8 cellular contexts compared by ENCODE assay signal in genomic region chr18:23307567-23308295, GRCh38.
A peak's percentile ranks its signal among the peaks of the same experiment; 100 is the strongest.
DNase-seq lines count a peak whose midpoint lies in the region; ATAC-seq and TF ChIP-seq lines count a peak whose summit lies in the region.

No MANE protein-coding gene starts in this region.

- H3K9me3 Mint-ChIP-seq in MCF 10A (ENCODE audit: unreplicated experiment): no peaks in the 10 kb centered on the region

- no peak overlapping the region for H3K4me3 Mint-ChIP-seq in MCF 10A (ENCODE audit: unreplicated experiment)

- intact Hi-C loops in MCF 10A (cut with micrococcal nuclease) (no loop called here), breast epithelium (cut with DNase I; ENCODE audit: low total_unique reads) (no loop called here), left lung (cut with DNase I) (no loop called here), psoas muscle (cut with DNase I) (no loop called here)

- TF ChIP-seq POLR2A in breast epithelium (IDR thresholded peaks at IDR 0.05): no peak

- ATAC-seq in HG02571 (IDR thresholded peaks at IDR 0.05; ENCODE audit: unreplicated experiment): no peak
- ATAC-seq in left lung: no peak
- ATAC-seq in psoas muscle: no peak

- no peaks in the 10 kb centered on the region for H3K9me3 ChIP-seq in breast epithelium
- H3K9me3 ChIP-seq in KOPT-K1 (ENCODE audit: insufficient read depth, low read length, poor library complexity, severe bottlenecking): no peaks in the 10 kb centered on the region
- H3K9me3 ChIP-seq in left lung: no peaks in the 10 kb centered on the region
- H3K9me3 ChIP-seq in psoas muscle: no peaks in the 10 kb centered on the region

- H3K4me1 ChIP-seq in breast epithelium (no peaks in the 10 kb centered on the region), left lung (peaks cover 16 to 25% of the 10 kb centered on the region in 2 donors), psoas muscle (no peaks in the 10 kb centered on the region)

- no peak overlapping the region for H3K4me3 ChIP-seq in breast epithelium
- no peak overlapping the region for H3K4me3 ChIP-seq in left lung
- no peak overlapping the region for H3K4me3 ChIP-seq in psoas muscle

- no peaks in the 10 kb centered on the region for H3K27me3 Mint-ChIP-seq in MCF 10A (ENCODE audit: insufficient read depth, unreplicated experiment)

- no peaks in the 10 kb centered on the region for H3K36me3 Mint-ChIP-seq in MCF 10A (ENCODE audit: insufficient read depth, unreplicated experiment)

- no TSS peak for BruUV-seq in MCF 10A (replicated peaks; lab: Mats Ljungman, UMichigan)

- TF ChIP-seq CTCF in MCF 10A (IDR thresholded peaks at IDR 0.05; ENCODE audit: unreplicated experiment): no peak
- no peak for TF ChIP-seq CTCF in breast epithelium (IDR thresholded peaks at IDR 0.05)
- TF ChIP-seq CTCF in left lung (IDR thresholded peaks at IDR 0.05): no peak
- TF ChIP-seq CTCF in psoas muscle (IDR thresholded peaks at IDR 0.05): no peak

- DNase-seq in MCF 10A (ENCODE audit: unreplicated experiment): peak; percentile 73
- DNase-seq in breast epithelium (ENCODE audit: low spot score in 2 of 2): no peak
- peak; percentile 47 to 64 for DNase-seq in dermis microvascular lymphatic vessel endothelial cell (ENCODE audit: low read depth in 2 of 2)
- no peak for DNase-seq in DMS53 treated with DMSO at 0.1 percent for 48 hours (lab: John Stamatoyannopoulos, UW; ENCODE audit: unreplicated experiment)
- no peak for DNase-seq in left lung
- no peak for DNase-seq in psoas muscle

- peaks cover 42% of the 10 kb centered on the region for H3K4me1 Mint-ChIP-seq in MCF 10A (ENCODE audit: insufficient read depth, unreplicated experiment)

- POLR2A ChIA-PET in MCF 10A (lab: Yijun Ruan, JAX): interaction anchor here (0.8 to 1.0 kb wide), 2 partner anchors 16 to 70 kb away, joined by 3 to 5 read pairs; no protein-coding TSS in a partner anchor

- H3K27ac ChIP-seq in breast epithelium (no peak overlapping the region), KOPT-K1 (ENCODE audit: low read depth, low read length, poor library complexity, severe bottlenecking) (peak overlapping the region; percentile 50), left lung (no peak overlapping the region), psoas muscle (no peak overlapping the region)

- H3K36me3 ChIP-seq in breast epithelium (no peaks in the 10 kb centered on the region), KOPT-K1 (ENCODE audit: insufficient read depth, low read length) (no peaks in the 10 kb centered on the region), left lung (no peaks in the 10 kb centered on the region), psoas muscle (ENCODE audit: insufficient read depth in 1 of 2, low read depth in 1 of 2) (no peaks in the 10 kb centered on the region)

- H3K27me3 ChIP-seq in breast epithelium (no peaks in the 10 kb centered on the region), left lung (no peaks in the 10 kb centered on the region), psoas muscle (ENCODE audit: insufficient read depth in 3 of 3, low read length in 2 of 3) (no peaks in the 10 kb centered on the region)

- CTCF ChIA-PET in MCF 10A (lab: Yijun Ruan, JAX): no interaction called here

- WGBS in psoas muscle, 3 donors: 81 to 85% (median 84%) methylated on average over 14 of the region's 14 CpGs

- H3K27ac Mint-ChIP-seq in MCF 10A (ENCODE audit: low read depth, unreplicated experiment): peak overlapping the region; percentile 75

Comparison
In these comparisons a context has a peak if more than half of its experiments do, and no peak if none do; other contexts are left out.
1. DNase-seq: peak in MCF 10A (single experiment) and dermis microvascular lymphatic vessel endothelial cell (2 of 2); none in breast epithelium (0 of 2), DMS53 treated with DMSO at 0.1 percent for 48 hours (single experiment), left lung (0 of 2) and psoas muscle (0 of 2).